9 cellular contexts compared by ENCODE assay signal in the genomic region with DNA sequence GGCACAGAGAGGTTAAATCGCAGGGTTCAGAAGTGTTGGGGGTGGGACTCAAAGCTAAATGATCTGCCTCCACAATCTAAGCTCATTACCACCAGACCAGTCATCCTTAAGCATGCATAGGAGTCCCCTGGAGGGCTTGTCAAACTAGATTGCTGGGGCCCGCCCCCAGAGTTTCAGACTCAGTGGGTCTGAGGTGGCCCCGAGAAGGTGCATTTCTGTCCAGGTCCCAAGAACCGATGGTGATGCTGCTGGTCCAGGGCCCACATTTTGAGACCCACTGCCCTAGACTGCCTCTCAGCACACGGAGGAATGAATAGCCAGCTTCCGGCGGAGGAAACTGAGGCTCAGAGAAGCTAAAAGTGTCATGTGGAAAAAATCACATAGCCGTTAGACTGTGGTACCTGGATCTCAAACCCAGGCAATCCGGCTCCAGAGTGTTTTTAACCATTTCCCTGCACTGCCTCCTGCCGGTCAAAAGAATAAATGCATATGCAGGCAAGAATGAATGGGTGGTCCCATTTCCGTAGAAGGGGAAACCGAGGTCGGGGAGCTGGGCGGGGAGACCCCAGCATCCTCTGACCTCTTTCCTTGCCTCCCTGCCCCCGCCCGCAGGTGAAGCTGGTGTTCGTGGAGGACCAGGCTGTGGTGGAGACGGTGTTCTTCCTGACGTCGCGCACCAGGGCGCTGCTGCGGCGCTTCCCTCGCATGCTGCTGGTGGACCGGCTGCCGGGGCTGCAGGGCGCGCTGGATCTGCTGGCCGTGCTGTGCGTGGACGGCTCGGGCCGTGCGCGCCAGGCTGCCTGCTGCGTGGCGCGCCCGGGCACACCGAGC. TPM values are rescaled to one million over a fixed set of nuclear protein-coding genes. Genes with fewer than 3 reads are reported as not detected.
DNase-seq lines count a peak whose midpoint lies in the region; ATAC-seq and TF ChIP-seq lines count a peak whose summit lies in the region.
"Had no signal": no experiment of that assay in that cellular context is flagged by ENCODE, and none has a peak within 500 bp of the region (broad histone marks: within the 10 kb centered on the region; RNA-seq: fewer than 3 reads in every experiment).

No MANE protein-coding gene starts in this region.

- H3K4me3 ChIP-seq in DND-41 (ENCODE audit: low read depth in 1 of 2, low read length in 2 of 2) = no peak overlapping the region
- no peak overlapping the region for H3K4me3 ChIP-seq in Karpas-422 (ENCODE audit: low read length)
- H3K4me3 ChIP-seq in body of pancreas = no peak overlapping the region

- no peak for TF ChIP-seq POLR2A in body of pancreas (IDR thresholded peaks at IDR 0.05)

- no peak overlapping the region for H3K4me2 ChIP-seq in DND-41 (ENCODE audit: insufficient read depth, low read length)
- peak overlapping the region; percentile 42 for H3K4me2 ChIP-seq in Karpas-422 (ENCODE audit: low read depth, low read length, poor library complexity, severe bottlenecking)

- H3K27ac ChIP-seq in DND-41 (ENCODE audit: low read length) (no peak overlapping the region), Karpas-422 (ENCODE audit: low read length) (peak overlapping the region; percentile 80), body of pancreas (no peak overlapping the region)

- no peak for DNase-seq in DND-41
- peak; percentile 92 for DNase-seq in Karpas-422
- DNase-seq in body of pancreas = peak in 1 of 4 donors; percentile 13
- peak; percentile 25 for DNase-seq in neural crest cell (ENCODE audit: low read depth, low spot score)
- no peak for DNase-seq in RKO (ENCODE audit: low spot score)
- DNase-seq in KBM-7 = no peak
- DNase-seq in cerebellar cortex (ENCODE audit: low spot score) = no peak

- H3K4me1 Mint-ChIP-seq in neural crest cell = peaks cover 19% of the 10 kb centered on the region

- H3K4me1 ChIP-seq in DND-41 (ENCODE audit: insufficient read depth, low read length) (no peaks in the 10 kb centered on the region), Karpas-422 (ENCODE audit: low read length) (peaks cover 53% of the 10 kb centered on the region), body of pancreas (no peaks in the 10 kb centered on the region)

- H3K27me3 Mint-ChIP-seq in neural crest cell (ENCODE audit: low read depth) = no peaks in the 10 kb centered on the region
- H3K27me3 Mint-ChIP-seq: T-cell had no signal

- H3K9me3 Mint-ChIP-seq in neural crest cell = peaks cover 3% of the 10 kb centered on the region
- H3K9me3 Mint-ChIP-seq: T-cell had no signal

- H3K9me2 ChIP-seq in Karpas-422 (replicated peaks; ENCODE audit: insufficient read depth, low read length) = no peaks in the 10 kb centered on the region

- peak overlapping the region; percentile 41 for H3K4me3 Mint-ChIP-seq in neural crest cell

- H3K27me3 ChIP-seq in DND-41 (ENCODE audit: insufficient read depth, low read length, poor library complexity) (no peaks in the 10 kb centered on the region), Karpas-422 (ENCODE audit: low read length) (no peaks in the 10 kb centered on the region), body of pancreas (no peaks in the 10 kb centered on the region)

- H3K36me3 Mint-ChIP-seq in neural crest cell (ENCODE audit: low read depth) = peaks cover 9% of the 10 kb centered on the region

- intact Hi-C loops in body of pancreas (cut with DNase I) = no loop called here

- in situ Hi-C loops in KBM-7 (cut with MboI; ENCODE audit: low pct_unique_long_range_greater_than_20kb, low sequenced_read_pairs) = no loop called here

- 63 to 66% methylated on average over 21 to 25 of the region's 41 CpGs for WGBS in body of pancreas, 2 donors

- H3K79me2 ChIP-seq in DND-41 (ENCODE audit: insufficient read depth, low read length) (no peaks in the 10 kb centered on the region), Karpas-422 (ENCODE audit: low read length) (peaks cover 6% of the 10 kb centered on the region; the same call in 1 of the 2 replicates)

- H3K27ac Mint-ChIP-seq in neural crest cell (ENCODE audit: unreplicated experiment) = no peak overlapping the region
- H3K27ac Mint-ChIP-seq: T-cell had no signal

- H2AFZ ChIP-seq in DND-41 (ENCODE audit: low read depth, low read length) (no peak overlapping the region), Karpas-422 (ENCODE audit: low read length) (no peak overlapping the region)

- ATAC-seq in DND-41 (ENCODE audit: insufficient read depth, low read depth) (no peak), body of pancreas (no peak), HG02970 (IDR thresholded peaks at IDR 0.05; ENCODE audit: low FRiP score, unreplicated experiment) (no peak)
- ATAC-seq: T-cell had no signal

- TF ChIP-seq CTCF in DND-41 (IDR thresholded peaks at IDR 0.05; ENCODE audit: borderline replicate concordance, extremely low read depth, low read length, poor library complexity, severe bottlenecking) (peak; percentile 9), body of pancreas (IDR thresholded peaks at IDR 0.05) (peak in 6 of 7 experiments; percentile 22 to 36 (median 30)), neural crest cell (conservative IDR thresholded peaks at IDR 0.05) (peak; percentile 65)

- no peaks in the 10 kb centered on the region for H4K20me1 ChIP-seq in DND-41 (ENCODE audit: insufficient read depth, low read length)
- H4K20me1 ChIP-seq in Karpas-422 (ENCODE audit: insufficient read depth, low read depth, low read length) = no peaks in the 10 kb centered on the region

- H3K9me3 ChIP-seq in DND-41 (ENCODE audit: insufficient read depth, low read length, severe bottlenecking) (no peaks in the 10 kb centered on the region), Karpas-422 (ENCODE audit: low read length) (no peaks in the 10 kb centered on the region; the same call in 1 of the 2 replicates), body of pancreas (no peaks in the 10 kb centered on the region)

- peaks cover 18% of the 10 kb centered on the region for H3K36me3 ChIP-seq in DND-41 (ENCODE audit: insufficient read depth, low read length)
- H3K36me3 ChIP-seq in Karpas-422 (ENCODE audit: insufficient read depth, low read length) = peaks cover 15% of the 10 kb centered on the region
- no peaks in the 10 kb centered on the region for H3K36me3 ChIP-seq in body of pancreas (replicated peaks in 1 of 2; ENCODE audit: insufficient read depth in 1 of 2, low read depth in 2 of 2)

- H3K9ac ChIP-seq in DND-41 (ENCODE audit: low read depth, low read length) = no peak overlapping the region
- H3K9ac ChIP-seq in Karpas-422 (ENCODE audit: low read length) = peak overlapping the region; percentile 52

RNA-seq across cellular contexts. Expression of gene ZSWIM9, which starts 23.8 kb away (rescaled TPM):
- 2.3 and 6.2 TPM in 2 replicates for total RNA-seq in Karpas-422 (2014; rRNA removed; shearing (Covaris generic); ENCODE audit: low replicate concordance)
- total RNA-seq in body of pancreas (1 to 10 TPM; 4.7 to 9.6 TPM), neural crest cell (11.2 and 13.4 TPM in 2 replicates)

RNA-seq across cellular contexts. Expression of gene LIG1, which starts 24.1 kb away (rescaled TPM):
- total RNA-seq in Karpas-422 (2014; rRNA removed; shearing (Covaris generic); ENCODE audit: low replicate concordance) = 50.1 and 95.1 TPM in 2 replicates
- total RNA-seq in body of pancreas (10 to 100 TPM; 17.4 to 62.0 TPM), neural crest cell (144 and 156 TPM in 2 replicates)

Comparison
In these comparisons a context has a peak if more than half of its experiments do, and no peak if none do; other contexts are left out.
1. DNase-seq: peak in Karpas-422 (single experiment) and neural crest cell (single experiment); none in DND-41 (single experiment), RKO (single experiment), KBM-7 (single experiment) and cerebellar cortex (single experiment).
2. CTCF ChIP-seq: peak in every context shown above with its lines; median percentile 65 in neural crest cell; 30 in body of pancreas; 9 in DND-41.